21 cellular contexts compared by ENCODE assay signal in the genomic region with DNA sequence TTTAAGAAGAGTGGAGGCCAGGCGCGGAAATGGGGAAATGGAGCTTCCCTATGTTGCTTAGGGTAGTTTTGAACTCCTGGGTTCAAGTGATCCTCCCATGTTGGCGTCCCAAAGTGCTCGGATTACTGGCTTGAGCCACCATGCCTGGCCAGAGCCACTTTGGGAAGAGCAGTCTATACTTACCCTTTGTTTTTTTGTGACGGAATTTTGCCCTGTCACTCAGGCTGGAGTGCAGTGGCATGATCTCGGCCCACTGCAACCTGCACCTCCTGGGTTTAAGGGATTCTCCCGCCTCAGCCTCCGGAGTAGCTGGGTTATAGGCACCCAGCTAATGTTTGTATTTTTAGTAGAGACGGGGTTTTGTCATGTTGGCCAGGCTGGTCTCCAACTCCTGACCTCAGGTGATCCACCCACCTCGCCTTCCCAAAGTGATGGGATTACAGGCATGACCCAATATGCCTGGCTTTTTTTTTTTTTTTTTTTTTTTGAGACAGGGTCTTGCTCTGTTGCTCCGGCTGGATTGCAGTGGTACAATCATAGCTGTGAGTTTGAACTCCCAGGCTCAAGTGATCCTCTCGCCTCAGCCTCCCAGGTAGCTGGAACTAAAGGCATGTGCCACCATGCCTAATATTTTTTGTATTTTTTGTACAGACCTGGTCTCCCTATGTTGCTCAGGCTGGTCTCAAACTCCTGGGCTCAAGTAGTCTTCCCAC. TPM values are rescaled to one million over a fixed set of nuclear protein-coding genes. Genes with fewer than 3 reads are reported as not detected.
A peak's percentile ranks its signal among the peaks of the same experiment; 100 is the strongest.
DNase-seq lines count a peak whose midpoint lies in the region; ATAC-seq and TF ChIP-seq lines count a peak whose summit lies in the region.
"Had no signal": no experiment of that assay in that cellular context is flagged by ENCODE, and none has a peak within 500 bp of the region (broad histone marks: within the 10 kb centered on the region; RNA-seq: fewer than 3 reads in every experiment).

No MANE protein-coding gene starts in this region.

- WGBS in psoas muscle, 3 donors = 62 to 68% (median 66%) methylated on average over 12 of the region's 12 CpGs

- peaks cover 88% of the 10 kb centered on the region for H3K36me3 Mint-ChIP-seq in activated T-cell treated with anti-CD3 and anti-CD28 coated beads, Interleukin-2, amount 50 U/mL, for 24 hours (ENCODE audit: low read depth)
- peaks cover 27% of the 10 kb centered on the region for H3K36me3 Mint-ChIP-seq in activated T-cell treated with anti-CD3 and anti-CD28 coated beads, Interleukin-2, amount 50 U/mL, for 4 hours (ENCODE audit: insufficient read depth)
- peaks cover 25% of the 10 kb centered on the region for H3K36me3 Mint-ChIP-seq in endothelial cell (ENCODE audit: low read depth, unreplicated experiment)
- peaks cover 51% of the 10 kb centered on the region for H3K36me3 Mint-ChIP-seq in stimulated activated memory B cell treated with anti-CD40 and anti-IgM and Interleukin-4, amounts not matched to agents 10 μg/mL and 1 μg/mL and 100 μg/mL, for 72 hours

- peak overlapping the region; percentile 67 for H3K27ac Mint-ChIP-seq in activated T-cell treated with anti-CD3 and anti-CD28 coated beads, Interleukin-2, amount 50 U/mL, for 24 hours
- peak overlapping the region; percentile 82 for H3K27ac Mint-ChIP-seq in endothelial cell (ENCODE audit: unreplicated experiment)
- H3K27ac Mint-ChIP-seq in stimulated activated memory B cell treated with anti-CD40 and anti-IgM and Interleukin-4, amounts not matched to agents 10 μg/mL and 1 μg/mL and 100 μg/mL, for 72 hours = no peak overlapping the region

- H3K4me3 ChIP-seq in psoas muscle = no peak overlapping the region
- no peak overlapping the region for H3K4me3 ChIP-seq in vagina
- H3K4me3 ChIP-seq: BLaER1 treated with 17β-estradiol and CSF1 and Interleukin-3, amounts not matched to agents 10 nM and 100 nM; breast epithelium; dorsolateral prefrontal cortex; GM12878; prostate gland; thoracic aorta had no signal

- no peak overlapping the region for H3K4me3 Mint-ChIP-seq in activated T-cell treated with anti-CD3 and anti-CD28 coated beads, Interleukin-2, amount 50 U/mL, for 24 hours
- no peak overlapping the region for H3K4me3 Mint-ChIP-seq in activated T-cell treated with anti-CD3 and anti-CD28 coated beads, Interleukin-2, amount 50 U/mL, for 4 hours
- H3K4me3 Mint-ChIP-seq in endothelial cell (ENCODE audit: unreplicated experiment) = no peak overlapping the region
- no peak overlapping the region for H3K4me3 Mint-ChIP-seq in stimulated activated memory B cell treated with anti-CD40 and anti-IgM and Interleukin-4, amounts not matched to agents 10 μg/mL and 1 μg/mL and 100 μg/mL, for 72 hours
- H3K4me3 Mint-ChIP-seq: T-cell had no signal

- intact Hi-C loops in psoas muscle (cut with DNase I) = loop anchor here (5.0 kb wide), 2 partner anchors 52 to 57 kb away; no protein-coding TSS in a partner anchor
- intact Hi-C loops in vagina (cut with DNase I) = no loop called here

- H3K27me3 ChIP-seq in psoas muscle (ENCODE audit: insufficient read depth in 3 of 3, low read length in 2 of 3) (no peaks in the 10 kb centered on the region), vagina (no peaks in the 10 kb centered on the region)
- H3K27me3 ChIP-seq: BLaER1 treated with 17β-estradiol and CSF1 and Interleukin-3, amounts not matched to agents 10 nM and 100 nM; breast epithelium; dorsolateral prefrontal cortex had no signal

- peaks cover 20% of the 10 kb centered on the region for H3K4me1 Mint-ChIP-seq in activated T-cell treated with anti-CD3 and anti-CD28 coated beads, Interleukin-2, amount 50 U/mL, for 24 hours (ENCODE audit: low read depth)
- peaks cover 25% of the 10 kb centered on the region for H3K4me1 Mint-ChIP-seq in activated T-cell treated with anti-CD3 and anti-CD28 coated beads, Interleukin-2, amount 50 U/mL, for 4 hours (ENCODE audit: low read depth)
- peaks cover 30% of the 10 kb centered on the region for H3K4me1 Mint-ChIP-seq in endothelial cell (ENCODE audit: unreplicated experiment)
- H3K4me1 Mint-ChIP-seq in stimulated activated memory B cell treated with anti-CD40 and anti-IgM and Interleukin-4, amounts not matched to agents 10 μg/mL and 1 μg/mL and 100 μg/mL, for 72 hours = peaks cover 28% of the 10 kb centered on the region

- TF ChIP-seq CTCF in endothelial cell (IDR thresholded peaks at IDR 0.05; ENCODE audit: unreplicated experiment) (no peak), psoas muscle (IDR thresholded peaks at IDR 0.05) (no peak), vagina (IDR thresholded peaks at IDR 0.05) (no peak)

- no peak for TF ChIP-seq POLR2A in vagina (IDR thresholded peaks at IDR 0.05)

- peaks cover 91% of the 10 kb centered on the region for H3K36me3 ChIP-seq in KOPT-K1 (ENCODE audit: insufficient read depth, low read length)
- H3K36me3 ChIP-seq in psoas muscle (ENCODE audit: insufficient read depth in 1 of 2, low read depth in 1 of 2) = peaks cover 10 to 55% of the 10 kb centered on the region in 2 donors
- peaks cover 9 to 38% of the 10 kb centered on the region in 2 donors for H3K36me3 ChIP-seq in vagina

- no peaks in the 10 kb centered on the region for H3K4me1 ChIP-seq in psoas muscle
- H3K4me1 ChIP-seq in vagina = no peaks in the 10 kb centered on the region
- H3K4me1 ChIP-seq: breast epithelium, prostate gland had no signal

- H3K9me3 Mint-ChIP-seq in activated T-cell treated with anti-CD3 and anti-CD28 coated beads, Interleukin-2, amount 50 U/mL, for 24 hours = no peaks in the 10 kb centered on the region
- H3K9me3 Mint-ChIP-seq in activated T-cell treated with anti-CD3 and anti-CD28 coated beads, Interleukin-2, amount 50 U/mL, for 4 hours = no peaks in the 10 kb centered on the region
- H3K9me3 Mint-ChIP-seq in endothelial cell (ENCODE audit: unreplicated experiment) = no peaks in the 10 kb centered on the region
- H3K9me3 Mint-ChIP-seq in stimulated activated memory B cell treated with anti-CD40 and anti-IgM and Interleukin-4, amounts not matched to agents 10 μg/mL and 1 μg/mL and 100 μg/mL, for 72 hours = no peaks in the 10 kb centered on the region
- H3K9me3 Mint-ChIP-seq: T-cell had no signal

- no peak for ATAC-seq in activated T-cell treated with anti-CD3 and anti-CD28 coated beads, Interleukin-2, amount 50 U/mL, for 4 hours
- peak in 3 of 4 donors; percentile 14 to 23 (median 22) for ATAC-seq in psoas muscle
- ATAC-seq in stimulated activated memory B cell treated with anti-CD40 and anti-IgM and Interleukin-4, amounts not matched to agents 10 μg/mL and 1 μg/mL and 100 μg/mL, for 72 hours = no peak
- ATAC-seq: GM12878, T-cell had no signal

- H3K27ac ChIP-seq in KOPT-K1 (ENCODE audit: low read depth, low read length, poor library complexity, severe bottlenecking) = peak overlapping the region; percentile 94
- no peak overlapping the region for H3K27ac ChIP-seq in psoas muscle
- H3K27ac ChIP-seq in vagina = no peak overlapping the region
- H3K27ac ChIP-seq: dorsolateral prefrontal cortex, prostate gland, thoracic aorta had no signal

- no peaks in the 10 kb centered on the region for H3K27me3 Mint-ChIP-seq in activated T-cell treated with anti-CD3 and anti-CD28 coated beads, Interleukin-2, amount 50 U/mL, for 24 hours
- H3K27me3 Mint-ChIP-seq in activated T-cell treated with anti-CD3 and anti-CD28 coated beads, Interleukin-2, amount 50 U/mL, for 4 hours (ENCODE audit: low read depth) = no peaks in the 10 kb centered on the region
- peaks cover 17% of the 10 kb centered on the region for H3K27me3 Mint-ChIP-seq in endothelial cell (ENCODE audit: unreplicated experiment)
- H3K27me3 Mint-ChIP-seq in stimulated activated memory B cell treated with anti-CD40 and anti-IgM and Interleukin-4, amounts not matched to agents 10 μg/mL and 1 μg/mL and 100 μg/mL, for 72 hours = no peaks in the 10 kb centered on the region
- H3K27me3 Mint-ChIP-seq: T-cell had no signal

- H3K9me3 ChIP-seq in KOPT-K1 (ENCODE audit: insufficient read depth, low read length, poor library complexity, severe bottlenecking) = no peaks in the 10 kb centered on the region
- no peaks in the 10 kb centered on the region for H3K9me3 ChIP-seq in psoas muscle
- H3K9me3 ChIP-seq in vagina = no peaks in the 10 kb centered on the region
- H3K9me3 ChIP-seq: BLaER1 treated with 17β-estradiol and CSF1 and Interleukin-3, amounts not matched to agents 10 nM and 100 nM; breast epithelium; prostate gland; thoracic aorta had no signal

- DNase-seq in activated T-cell treated with anti-CD3 and anti-CD28 coated beads, Interleukin-2, amount 50 U/mL, for 24 hours = no peak
- DNase-seq in activated T-cell treated with anti-CD3 and anti-CD28 coated beads, Interleukin-2, amount 50 U/mL, for 4 hours = no peak
- DNase-seq in endothelial cell (ENCODE audit: low spot score) = no peak
- DNase-seq in psoas muscle = no peak
- DNase-seq in activated CD4-positive, alpha-beta T cell treated with anti-CD3 and anti-CD28 coated beads, Interleukin-2, amount 50 U/mL, for 1 hour = no peak
- DNase-seq in vagina (ENCODE audit: extremely low spot score in 2 of 2) = no peak
- DNase-seq: activated CD4-positive, alpha-beta T cell treated with anti-CD3 and anti-CD28 coated beads, Interleukin-2, amount 50 U/mL, for 48 hours; dorsolateral prefrontal cortex; GF-D8; glutamatergic neuron; NCI-H1436; NCI-H2171 treated with DMSO at 0.1 percent for 48 hours; stimulated activated CD8-positive, alpha-beta memory T cell treated with anti-CD3 and anti-CD28 coated beads, Interleukin-4, amount 100 ng/mL, for 48 hours; T-cell had no signal

RNA-seq across cellular contexts. Expression of a gene that starts 18.0 kb away (rescaled TPM):
- 100 to 1,000 TPM; 102 to 106 (median 106) TPM for total RNA-seq in activated T-cell treated with anti-CD3 and anti-CD28 coated beads, Interleukin-2, amount 50 U/mL, for 4 hours
- total RNA-seq in endothelial cell (ENCODE audit: unreplicated experiment) (75.8 TPM), psoas muscle (10 to 100 TPM; 27.1 to 42.5 (median 31.6) TPM), vagina (52.5 TPM)
- 10 to 100 TPM in 2 of 3 donors, 1 to 10 TPM in 1; 5.5 to 23.2 (median 10.1) TPM for polyA plus RNA-seq in psoas muscle

RNA-seq across cellular contexts. Expression of a gene that starts 18.6 kb away (rescaled TPM):
- 100 to 1,000 TPM in 2 of 3 donors, 10 to 100 TPM in 1; 98.6 to 108 (median 103) TPM for total RNA-seq in activated T-cell treated with anti-CD3 and anti-CD28 coated beads, Interleukin-2, amount 50 U/mL, for 4 hours
- total RNA-seq in endothelial cell (ENCODE audit: unreplicated experiment) (39.8 TPM), psoas muscle (100 to 1,000 TPM; 109 to 184 (median 152) TPM), vagina (21.6 TPM)
- polyA plus RNA-seq in psoas muscle = 100 to 1,000 TPM; 241 to 303 (median 242) TPM

RNA-seq across cellular contexts. Expression of a gene that starts 27.6 kb away (rescaled TPM):
- total RNA-seq in activated T-cell treated with anti-CD3 and anti-CD28 coated beads, Interleukin-2, amount 50 U/mL, for 4 hours = 10 to 100 TPM in 1 of 3 donors, 1 to 10 TPM in 2; 5.9 to 10.3 (median 9.5) TPM
- total RNA-seq in endothelial cell (ENCODE audit: unreplicated experiment) (30.3 TPM), psoas muscle (1 to 10 TPM; 2.1 to 5.2 (median 2.9) TPM), vagina (13.3 TPM)
- 1 to 10 TPM; 1.9 to 4.7 (median 4.4) TPM for polyA plus RNA-seq in psoas muscle

RNA-seq across cellular contexts. Expression of a gene that starts 27.8 kb away (rescaled TPM):
- 100 to 1,000 TPM; 167 to 181 (median 181) TPM for total RNA-seq in activated T-cell treated with anti-CD3 and anti-CD28 coated beads, Interleukin-2, amount 50 U/mL, for 4 hours
- total RNA-seq in endothelial cell (ENCODE audit: unreplicated experiment) (57.2 TPM), psoas muscle (100 to 1,000 TPM in 1 of 4 donors, 10 to 100 TPM in 3; 64.2 to 108 (median 95.5) TPM), vagina (29.5 TPM)
- polyA plus RNA-seq in psoas muscle = 100 to 1,000 TPM in 2 of 3 donors, 10 to 100 TPM in 1; 53.8 to 119 (median 108) TPM

RNA-seq across cellular contexts. Expression of a gene that starts 42.0 kb away (rescaled TPM):
- total RNA-seq in activated T-cell treated with anti-CD3 and anti-CD28 coated beads, Interleukin-2, amount 50 U/mL, for 4 hours = 10 to 100 TPM; 41.3 to 49.3 (median 43.8) TPM
- total RNA-seq in endothelial cell (ENCODE audit: unreplicated experiment) = 12.6 TPM
- 1 to 10 TPM; 1.5 to 3.5 (median 1.8) TPM for total RNA-seq in psoas muscle
- polyA plus RNA-seq in psoas muscle = 1 to 10 TPM; 2.3 to 5.1 (median 3.5) TPM
- total RNA-seq in vagina = 5.9 TPM

Comparison
In these comparisons a context has a peak if more than half of its experiments do, and no peak if none do; other contexts are left out.
1. ATAC-seq: peak in psoas muscle (3 of 4); none in activated T-cell treated with anti-CD3 and anti-CD28 coated beads, Interleukin-2, amount 50 U/mL, for 4 hours (0 of 2) and stimulated activated memory B cell treated with anti-CD40 and anti-IgM and Interleukin-4, amounts not matched to agents 10 μg/mL and 1 μg/mL and 100 μg/mL, for 72 hours (single experiment).